Comparison of ENCODE assay signal across 8 cellular contexts in the genomic region with DNA sequence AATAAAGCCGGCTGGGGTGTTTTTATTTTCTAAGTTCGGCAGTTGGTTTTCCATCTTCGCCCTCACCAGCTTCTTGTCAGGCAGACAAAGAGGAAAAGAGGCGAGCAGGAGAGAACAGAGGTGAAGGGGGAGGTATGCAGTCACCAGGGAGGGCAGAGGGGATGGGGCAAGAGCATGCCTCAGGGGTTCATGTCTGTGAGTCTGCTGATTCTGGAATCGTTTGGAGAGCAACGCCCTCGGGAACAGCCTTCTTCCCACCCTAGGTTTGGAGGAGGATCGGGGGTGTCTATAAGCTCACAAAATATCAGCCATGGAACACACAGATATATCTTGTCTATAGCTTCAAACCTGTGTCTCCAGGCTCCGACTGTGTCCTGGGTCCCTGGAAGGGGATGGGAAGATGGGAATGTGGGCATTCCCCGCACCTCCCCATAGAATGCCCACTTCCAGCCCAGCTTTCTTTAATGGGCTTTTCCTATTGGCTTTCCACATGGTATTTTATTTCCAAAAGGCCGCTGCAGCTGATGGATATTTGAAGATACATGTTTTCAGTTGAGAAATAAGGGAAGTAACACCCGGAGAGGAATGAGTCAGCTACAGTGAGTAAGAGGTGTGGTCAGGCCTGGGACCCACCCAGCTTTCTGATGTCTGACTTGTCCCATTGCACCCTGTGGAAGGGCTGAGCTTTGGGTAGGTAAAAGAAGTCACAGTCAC.
DNase-seq lines count a peak whose midpoint lies in the region.

No MANE protein-coding gene starts in this region.

- H3K9ac ChIP-seq in adipocyte (ENCODE audit: low read length): peak overlapping the region; percentile 7
- H3K9ac ChIP-seq in mesendoderm (ENCODE audit: low read length): no peak overlapping the region

- H3K36me3 ChIP-seq in adipocyte (ENCODE audit: control insufficient read depth, insufficient read depth, low read length, severe bottlenecking) (no peaks in the 10 kb centered on the region), mesendoderm (ENCODE audit: control insufficient read depth, insufficient read depth, low read length) (no peaks in the 10 kb centered on the region)

- no peak overlapping the region for H2BK5ac ChIP-seq in mesendoderm (ENCODE audit: low read length)

- no peak overlapping the region for H3K56ac ChIP-seq in mesendoderm (ENCODE audit: low read length)

- H3K4me3 ChIP-seq in adipocyte (ENCODE audit: low read length) (no peak overlapping the region), mesendoderm (ENCODE audit: low read length) (no peak overlapping the region)

- H3K4ac ChIP-seq in mesendoderm (ENCODE audit: low read depth, low read length): no peak overlapping the region

- H2AK5ac ChIP-seq in mesendoderm (ENCODE audit: low read length): no peak overlapping the region

- no peak overlapping the region for H2BK120ac ChIP-seq in mesendoderm (ENCODE audit: low read depth, low read length)

- H3K79me1 ChIP-seq in mesendoderm (ENCODE audit: low read length): no peaks in the 10 kb centered on the region

- no peak overlapping the region for H3K23ac ChIP-seq in mesendoderm (ENCODE audit: low read length)

- no peak overlapping the region for H2BK15ac ChIP-seq in mesendoderm (replicated peaks; ENCODE audit: low read depth)

- H3K27me3 ChIP-seq in adipocyte (replicated peaks; ENCODE audit: control insufficient read depth, insufficient read depth, low read length) (peaks cover 14% of the 10 kb centered on the region), mesendoderm (ENCODE audit: insufficient read depth, low read length, poor library complexity) (no peaks in the 10 kb centered on the region)

- no peak overlapping the region for H4K8ac ChIP-seq in mesendoderm (ENCODE audit: low read depth, low read length)

- no CpG with 5 or more reads among the region's 12 CpGs for WGBS in mesendoderm (ENCODE audit: extremely low coverage, insufficient coverage, low lambda C conversion rate)

- DNase-seq in AML-193 (lab: John Stamatoyannopoulos, UW): peak; percentile 56 to 73
- peak; percentile 94 for DNase-seq in HT1080 (ENCODE audit: low read depth)
- peak; percentile 79 for DNase-seq in adipocyte (ENCODE audit: low read depth)
- DNase-seq in mesendoderm: peak; percentile 27
- no peak for DNase-seq in GOT3 (lab: John Stamatoyannopoulos, UW)
- DNase-seq in COLO829 (ENCODE audit: low spot score): no peak
- DNase-seq in activated CD4-positive, alpha-beta T cell treated with anti-CD3 and anti-CD28 coated beads for 4 hours: no peak
- no peak for DNase-seq in DMS79 (lab: John Stamatoyannopoulos, UW)

- H3K79me2 ChIP-seq in mesendoderm (ENCODE audit: control insufficient read depth, insufficient read depth, low read length): no peaks in the 10 kb centered on the region

- no peak overlapping the region for H4K5ac ChIP-seq in mesendoderm (ENCODE audit: low read length)

- peaks cover 18% of the 10 kb centered on the region for H3K4me1 ChIP-seq in adipocyte (ENCODE audit: control insufficient read depth, insufficient read depth, low read length)
- no peaks in the 10 kb centered on the region for H3K4me1 ChIP-seq in mesendoderm (ENCODE audit: control insufficient read depth, low read depth, low read length)

- no peak overlapping the region for H3K18ac ChIP-seq in mesendoderm (ENCODE audit: low read length)

- no peak overlapping the region for H3K4me2 ChIP-seq in mesendoderm (ENCODE audit: low read length)

- H3K9me3 ChIP-seq in adipocyte (ENCODE audit: control insufficient read depth, low read length): peaks cover 16% of the 10 kb centered on the region

- H3K27ac ChIP-seq in mesendoderm (ENCODE audit: low read depth, low read length): no peak overlapping the region

Comparison
In these comparisons a context has a peak if more than half of its experiments do, and no peak if none do; other contexts are left out.
1. DNase-seq: peak in AML-193 (2 of 2), HT1080 (single experiment), adipocyte (single experiment) and mesendoderm (single experiment); none in GOT3 (single experiment), COLO829 (single experiment), activated CD4-positive, alpha-beta T cell treated with anti-CD3 and anti-CD28 coated beads for 4 hours (0 of 2) and DMS79 (single experiment).